8 cellular contexts compared by ENCODE assay signal in genomic region chr11:73787643-73788537, GRCh38. TPM values are rescaled to one million over a fixed set of nuclear protein-coding genes. Genes with fewer than 3 reads are reported as not detected.
DNase-seq lines count a peak whose midpoint lies in the region; ATAC-seq and TF ChIP-seq lines count a peak whose summit lies in the region.

TSS of gene MRPL48 (plus strand) at chr11:73787874. CDS start at chr11:73787972, 98 bp downstream.

- DNase-seq in NCI-H2227 treated with DMSO at 0.1 percent for 48 hours (lab: John Stamatoyannopoulos, UW) (peak; percentile 97), WTC11 (ENCODE audit: low spot score) (peak; percentile 84), cardiac fibroblast (ENCODE audit: low read depth in 2 of 2) (peak; percentile 95 to 96), iris pigment epithelial cell (ENCODE audit: low read depth) (peak; percentile 93)
- peak; percentile 79 to 84 for DNase-seq in stimulated activated CD4-positive, alpha-beta T cell treated with anti-CD3 and anti-CD28 coated beads, Interleukin-12 subunit alpha, Interleukin-12 subunit beta, amount 100 ng/mL, for 24 hours (ENCODE audit: low read depth in 2 of 2)

- peaks cover 8% of the 10 kb centered on the region for H3K79me2 ChIP-seq in ACC112 (ENCODE audit: control insufficient read depth, insufficient read depth, low read length, unreplicated experiment)

- H3K4me3 ChIP-seq in ACC112 (ENCODE audit: low read depth, low read length) (peak within 1 kb of the TSS; percentile 87), cardiac fibroblast (replicated peaks in 1 of 2; ENCODE audit: low read depth in 2 of 2, low read length in 2 of 2) (peak within 1 kb of the TSS; percentile 63 to 71)

- H3K36me3 ChIP-seq in ACC112 (ENCODE audit: insufficient read depth, low read length) = no peaks in the 10 kb centered on the region

- H3K4me3 Mint-ChIP-seq in WTC11 = peak within 1 kb of the TSS; percentile 95

- peaks cover 17% of the 10 kb centered on the region for H3K4me1 Mint-ChIP-seq in WTC11

- H3K4me1 ChIP-seq in ACC112 (ENCODE audit: control insufficient read depth, insufficient read depth, low read length, unreplicated experiment) = peaks cover 7% of the 10 kb centered on the region

- H3K36me3 Mint-ChIP-seq in WTC11 = no peaks in the 10 kb centered on the region

- no peaks in the 10 kb centered on the region for H3K27me3 Mint-ChIP-seq in WTC11 (ENCODE audit: low read depth)

- no peaks in the 10 kb centered on the region for H3K27me3 ChIP-seq in ACC112 (ENCODE audit: insufficient read depth, low read length)

- TF ChIP-seq CTCF in WTC11 (IDR thresholded peaks at IDR 0.05) (no peak), cardiac fibroblast (IDR thresholded peaks at IDR 0.05; ENCODE audit: low read depth, low read length) (no peak)

- H3K27ac Mint-ChIP-seq in WTC11 = peak within 1 kb of the TSS; percentile 99

- H3K27ac ChIP-seq in ACC112 (ENCODE audit: low read depth, low read length) = peak within 1 kb of the TSS; percentile 74

- POLR2A ChIA-PET in WTC11 (lab: Charles Lee) = interaction anchor here (0.6 to 2.3 kb wide), 6 partner anchors 9 to 571 kb away, joined by 3 to 21 read pairs (median 4); partner anchors contain the start of gene RAB6A

- ATAC-seq in GM18873 (IDR thresholded peaks at IDR 0.05; ENCODE audit: low FRiP score, unreplicated experiment) = peak; percentile 77
- peak; percentile 93 for ATAC-seq in HG03159 (IDR thresholded peaks at IDR 0.05; ENCODE audit: unreplicated experiment)
- peak; percentile 95 for ATAC-seq in WTC11

- no peaks in the 10 kb centered on the region for H3K9me3 Mint-ChIP-seq in WTC11

- H2AFZ ChIP-seq in ACC112 (ENCODE audit: low read length, unreplicated experiment) = peak within 1 kb of the TSS; percentile 98

- CTCF ChIA-PET in WTC11 (lab: Charles Lee) = interaction anchor here (0.6 to 1.1 kb wide), 3 partner anchors 8 to 551 kb away, joined by 3 to 4 read pairs (median 3); no protein-coding TSS in a partner anchor

TF ChIP-seq in WTC11, 78 proteins besides CTCF, POLR2A, EP300 and RAD21 (continues in another document):
- no peak for TF ChIP-seq IRF1 (CRISPR knock-in tag; IDR thresholded peaks at IDR 0.05)
- no peak for TF ChIP-seq ZNF121 (CRISPR knock-in tag; IDR thresholded peaks at IDR 0.05)
- no peak for TF ChIP-seq AFF4 (CRISPR knock-in tag; IDR thresholded peaks at IDR 0.05; ENCODE audit: borderline replicate concordance)
- TF ChIP-seq ZNF219 (CRISPR knock-in tag; IDR thresholded peaks at IDR 0.05; ENCODE audit: borderline replicate concordance) = no peak
- no peak for TF ChIP-seq OVOL2 (CRISPR knock-in tag; IDR thresholded peaks at IDR 0.05; ENCODE audit: borderline replicate concordance)
- TF ChIP-seq ZNF396 (CRISPR knock-in tag; IDR thresholded peaks at IDR 0.05; ENCODE audit: borderline replicate concordance) = no peak
- no peak for TF ChIP-seq ZNF425 (CRISPR knock-in tag; conservative IDR thresholded peaks at IDR 0.05)
- peak; percentile 78; the same call in 1 of the 2 replicates for TF ChIP-seq ZMAT4 (CRISPR knock-in tag; IDR thresholded peaks at IDR 0.05)
- TF ChIP-seq NFE2L1 (CRISPR knock-in tag; IDR thresholded peaks at IDR 0.05) = peak; percentile 47; the same call in 1 of the 2 replicates
- TF ChIP-seq GABPB1 (CRISPR knock-in tag; IDR thresholded peaks at IDR 0.05) = peak; percentile 91
- TF ChIP-seq SP1 (CRISPR knock-in tag; conservative IDR thresholded peaks at IDR 0.05) = no peak; the same call in none of the 2 replicates
- TF ChIP-seq FOXK1 (CRISPR knock-in tag; IDR thresholded peaks at IDR 0.05) = peak; percentile 74
- TF ChIP-seq ERG (CRISPR knock-in tag; IDR thresholded peaks at IDR 0.05) = peak; percentile 83; the same call in 1 of the 2 replicates
- TF ChIP-seq GTF2I (CRISPR knock-in tag; conservative IDR thresholded peaks at IDR 0.05) = no peak
- no peak for TF ChIP-seq NR1H2 (CRISPR knock-in tag; IDR thresholded peaks at IDR 0.05)
- no peak for TF ChIP-seq ZNF317 (CRISPR knock-in tag; IDR thresholded peaks at IDR 0.05; ENCODE audit: borderline replicate concordance, low read depth)
- no peak; the same call in 1 of the 2 replicates for TF ChIP-seq MYBL2 (CRISPR knock-in tag; IDR thresholded peaks at IDR 0.05)
- TF ChIP-seq TP53 (CRISPR knock-in tag; IDR thresholded peaks at IDR 0.05) = no peak
- TF ChIP-seq FOXJ3 (CRISPR knock-in tag; IDR thresholded peaks at IDR 0.05; ENCODE audit: borderline replicate concordance) = no peak
- no peak for TF ChIP-seq ELF4 (CRISPR knock-in tag; IDR thresholded peaks at IDR 0.05; ENCODE audit: low read depth)
- no peak for TF ChIP-seq TEAD4 (CRISPR knock-in tag; IDR thresholded peaks at IDR 0.05)

RNA-seq across cellular contexts. Expression of gene MRPL48, which starts in this region (rescaled TPM):
- total RNA-seq in WTC11 (2021) = 38.7 to 40.6 TPM (median 39.4 TPM) in 3 replicates

Comparison
In these comparisons a context has a peak if more than half of its experiments do, and no peak if none do; other contexts are left out.
1. Peak in every context shown above with its lines: DNase-seq, ATAC-seq, H3K4me3 ChIP-seq and H3K27ac ChIP-seq.